Comparison of ENCODE assay signal across 1 cellular context in the genomic region with DNA sequence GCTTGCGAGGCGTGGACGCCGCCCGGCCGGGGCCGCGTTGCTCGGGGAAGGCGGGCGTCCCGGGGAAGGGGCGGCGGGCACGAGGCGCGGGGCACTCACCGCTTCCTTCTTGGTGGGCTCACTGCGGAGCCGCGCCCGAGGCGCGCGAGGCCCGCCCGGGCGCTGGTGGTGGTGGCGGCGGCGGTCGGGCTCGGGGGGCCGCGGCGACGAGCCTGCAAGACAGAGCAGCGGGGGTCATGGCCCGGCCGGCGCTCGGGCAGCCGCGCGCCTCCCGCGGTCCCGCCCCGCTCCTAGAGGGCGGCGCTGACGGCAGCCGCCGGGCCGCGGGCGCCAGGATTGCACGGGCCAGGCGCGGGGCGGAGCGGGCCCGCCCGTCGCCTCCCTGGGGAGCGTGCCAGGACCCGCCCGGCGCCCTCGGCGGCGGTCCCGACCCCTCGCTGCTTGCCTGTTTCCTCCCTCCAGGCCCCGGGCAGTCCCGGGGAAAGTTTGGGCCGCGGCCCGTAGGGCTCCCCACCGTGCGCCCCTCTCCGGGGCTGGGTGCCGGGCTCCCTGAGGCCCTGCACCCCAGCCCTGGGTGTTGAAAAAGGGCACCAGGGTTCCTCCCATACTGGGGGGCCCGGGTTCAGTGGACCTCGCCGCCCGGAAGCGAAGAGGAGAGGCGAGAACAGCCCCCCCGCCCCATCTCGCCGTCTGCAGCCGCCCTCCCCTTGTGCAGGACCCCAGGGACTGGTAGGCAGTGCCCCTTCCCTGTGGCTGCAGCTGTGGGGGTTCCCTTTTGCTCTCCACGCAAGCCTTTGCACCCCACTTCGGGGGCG.
TF ChIP-seq lines count a peak whose summit lies in the region.

Gene C16orf74 (minus strand): TSS at position 270 of the 815 bp plus-strand sequence. CDS start 15,879 bp downstream, outside the sequence.

TF ChIP-seq in IMR-90, 13 proteins besides CTCF, POLR2A, EP300 and RAD21:
- TF ChIP-seq SMC3 (IDR thresholded peaks at IDR 0.05; ENCODE audit: low read depth, low read length): no peak
- TF ChIP-seq MXI1 (IDR thresholded peaks at IDR 0.05; ENCODE audit: borderline replicate concordance, low read depth, low read length): no peak
- TF ChIP-seq RCOR1 (IDR thresholded peaks at IDR 0.05; ENCODE audit: insufficient replicate concordance, low read length): no peak
- peak; percentile 87 for TF ChIP-seq BHLHE40 (IDR thresholded peaks at IDR 0.05; ENCODE audit: low read depth, low read length)
TF ChIP-seq in IMR-90: peak in this region for 1.
